ENCODE assay signal across 20 cellular contexts in genomic region chr20:9204979-9205378, GRCh38.
DNase-seq lines count a peak whose midpoint lies in the region; ATAC-seq and TF ChIP-seq lines count a peak whose summit lies in the region.
"Had no signal": no experiment of that assay in that cellular context is flagged by ENCODE, and none has a peak within 500 bp of the region (broad histone marks: within the 10 kb centered on the region; RNA-seq: fewer than 3 reads in every experiment).

No MANE protein-coding gene starts in this region.

- TF ChIP-seq CTCF in RWPE2 (IDR thresholded peaks at IDR 0.05; ENCODE audit: poor library complexity, severe bottlenecking): no peak
- TF ChIP-seq CTCF in esophagus muscularis mucosa (IDR thresholded peaks at IDR 0.05): no peak
- no peak for TF ChIP-seq CTCF in stomach (IDR thresholded peaks at IDR 0.05)

- 64% methylated on average over 5 of the region's 5 CpGs for WGBS in esophagus muscularis mucosa
- WGBS in stomach, 5 donors: 27 to 57% (median 30%) methylated on average over 5 of the region's 5 CpGs

- H3K27me3 ChIP-seq in RWPE2 (ENCODE audit: insufficient read depth, poor library complexity, severe bottlenecking) (no peaks in the 10 kb centered on the region), esophagus muscularis mucosa (no peaks in the 10 kb centered on the region), stomach (no peaks in the 10 kb centered on the region)

- ATAC-seq in RWPE2 (ENCODE audit: low read depth): no peak
- no peak for ATAC-seq in GM18505 (IDR thresholded peaks at IDR 0.05; ENCODE audit: unreplicated experiment)
- ATAC-seq: A549, HCT116 had no signal

- H3K9me3 ChIP-seq in RWPE2 (ENCODE audit: severe bottlenecking) (no peaks in the 10 kb centered on the region), esophagus muscularis mucosa (no peaks in the 10 kb centered on the region), stomach (no peaks in the 10 kb centered on the region)
- H3K9me3 ChIP-seq: A549 had no signal

- peak; percentile 27 for DNase-seq in NCI-H748 (lab: John Stamatoyannopoulos, UW; ENCODE audit: unreplicated experiment)
- DNase-seq in NCI-H748 treated with DMSO at 0.1 percent for 48 hours (lab: John Stamatoyannopoulos, UW): no peak
- DNase-seq in RWPE2 (ENCODE audit: low spot score): no peak
- DNase-seq in esophagus muscularis mucosa (ENCODE audit: extremely low spot score): peak; percentile 21
- peak; percentile 42 for DNase-seq in stomach
- no peak for DNase-seq in iPS-NIHi7 (ENCODE audit: extremely low spot score)
- no peak for DNase-seq in AG08396 (ENCODE audit: low spot score)
- DNase-seq: 8988T; ACHN; C1 segment of cervical spinal cord; Calu3; CD4-positive, alpha-beta memory T cell; COR-L47; DMS53; DMS79 treated with DMSO at 0.1 percent for 48 hours; GM23248; H9 had no signal

- H3K4me3 ChIP-seq in RWPE2 (ENCODE audit: severe bottlenecking) (no peak overlapping the region), esophagus muscularis mucosa (no peak overlapping the region), stomach (no peak overlapping the region)
- H3K4me3 ChIP-seq: A549, GM23248 had no signal

- H3K36me3 ChIP-seq in RWPE2 (ENCODE audit: low read depth) (no peaks in the 10 kb centered on the region), esophagus muscularis mucosa (no peaks in the 10 kb centered on the region), stomach (no peaks in the 10 kb centered on the region)

- TF ChIP-seq POLR2A in esophagus muscularis mucosa (IDR thresholded peaks at IDR 0.05; ENCODE audit: low read depth) (no peak), stomach (IDR thresholded peaks at IDR 0.05) (no peak), GM18505 (IDR thresholded peaks at IDR 0.05; ENCODE audit: borderline replicate concordance, extremely low read depth, insufficient read depth, insufficient read length) (no peak)

- TF ChIP-seq EP300 in esophagus muscularis mucosa (IDR thresholded peaks at IDR 0.05): no peak
- no peak for TF ChIP-seq EP300 in stomach (IDR thresholded peaks at IDR 0.05)

- intact Hi-C loops in esophagus muscularis mucosa (cut with DNase I): no loop called here
- intact Hi-C loops in stomach (cut with DNase I; ENCODE audit: low total_unique reads): no loop called here

- H3K27ac ChIP-seq in RWPE2 (ENCODE audit: poor library complexity, severe bottlenecking) (peak overlapping the region; percentile 96), esophagus muscularis mucosa (replicated peaks in 1 of 4) (no peak overlapping the region), stomach (no peak overlapping the region)
- H3K27ac ChIP-seq: GM23248 had no signal

- H3K4me1 ChIP-seq in RWPE2 (ENCODE audit: insufficient read depth, poor library complexity, severe bottlenecking) (peaks cover 38% of the 10 kb centered on the region), esophagus muscularis mucosa (peaks cover 5 to 15% (median 11%) of the 10 kb centered on the region in 4 donors), stomach (peaks cover 0 to 35% (median 8%) of the 10 kb centered on the region in 4 donors)

Comparison
In these comparisons a context has a peak if more than half of its experiments do, and no peak if none do; other contexts are left out.
1. DNase-seq: peak in NCI-H748 (single experiment), esophagus muscularis mucosa (single experiment) and stomach (single experiment); none in NCI-H748 treated with DMSO at 0.1 percent for 48 hours (single experiment), RWPE2 (single experiment), iPS-NIHi7 (single experiment) and AG08396 (single experiment).